ENCODE assay signal across 17 cellular contexts in the genomic region with DNA sequence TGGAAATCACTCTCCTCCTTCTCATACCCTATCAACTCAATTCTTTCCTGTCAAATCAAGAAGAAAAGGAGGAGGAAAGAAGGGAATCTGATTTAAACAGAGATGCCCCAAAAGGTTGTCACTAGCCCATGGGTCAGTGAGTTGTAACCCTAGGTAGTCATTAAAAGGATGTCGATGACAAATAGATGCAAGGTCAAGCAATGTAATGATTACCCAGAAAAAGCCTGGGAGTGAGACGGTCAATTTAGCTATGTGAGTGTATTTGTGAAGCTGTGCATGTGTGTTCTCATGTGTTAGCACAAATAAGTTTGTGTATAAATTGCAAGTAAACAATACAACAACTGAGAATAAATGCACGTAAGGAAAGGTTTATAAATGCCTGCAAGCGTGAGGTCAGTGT.
DNase-seq lines count a peak whose midpoint lies in the region; FAIRE-seq and TF ChIP-seq lines count a peak whose summit lies in the region.
"Had no signal": no experiment of that assay in that cellular context is flagged by ENCODE, and none has a peak within 500 bp of the region (broad histone marks: within the 10 kb centered on the region; RNA-seq: fewer than 3 reads in every experiment).

No MANE protein-coding gene starts in this region.

- H3K9me3 ChIP-seq in Karpas-422 (ENCODE audit: low read length) = peaks cover 13% of the 10 kb centered on the region; the same call in 1 of the 2 replicates
- H3K9me3 ChIP-seq: HAP-1 had no signal

- no peaks in the 10 kb centered on the region for H3K36me3 ChIP-seq in Karpas-422 (ENCODE audit: insufficient read depth, low read length)
- H3K36me3 ChIP-seq: HAP-1 had no signal

- H2AFZ ChIP-seq in Karpas-422 (ENCODE audit: low read length) = no peak overlapping the region

- H3K27me3 ChIP-seq in Karpas-422 (ENCODE audit: low read length) = no peaks in the 10 kb centered on the region

- no peak overlapping the region for H3K4me2 ChIP-seq in Karpas-422 (ENCODE audit: low read depth, low read length, poor library complexity, severe bottlenecking)

- H3K27ac ChIP-seq in Karpas-422 (ENCODE audit: low read length) = no peak overlapping the region
- H3K27ac ChIP-seq in coronary artery = no peak overlapping the region

- H3K4me1 ChIP-seq in Karpas-422 (ENCODE audit: low read length) = no peaks in the 10 kb centered on the region

- no peak for TF ChIP-seq CTCF in coronary artery (IDR thresholded peaks at IDR 0.05)

- no peak for DNase-seq in HTR-8/SVneo (ENCODE audit: insufficient read length, low spot score)
- DNase-seq in RCC 7860 (ENCODE audit: low spot score) = no peak
- DNase-seq in kidney tubule cell (ENCODE audit: low spot score) = peak; percentile 53
- DNase-seq in Karpas-422 = no peak
- no peak for DNase-seq in activated CD4-positive, alpha-beta T cell treated with anti-CD3 and anti-CD28 coated beads, Interleukin-2, amount 10 ng/mL, durations not matched to agents 7 days and 5 days
- no peak for DNase-seq in coronary artery (ENCODE audit: low spot score)
- DNase-seq: C1 segment of cervical spinal cord; CD4-positive, alpha-beta memory T cell; COR-L47; DMS153; DND-41; GOT3; HFFc6 had no signal

- no peaks in the 10 kb centered on the region for H3K9me2 ChIP-seq in Karpas-422 (replicated peaks; ENCODE audit: insufficient read depth, low read length)

- no peaks in the 10 kb centered on the region for H3K4me1 Mint-ChIP-seq in activated CD4-positive, alpha-beta T cell treated with anti-CD3 and anti-CD28 coated beads, Interleukin-2, amount 10 ng/mL, durations not matched to agents 7 days and 5 days
- H3K4me1 Mint-ChIP-seq: CD4-positive, alpha-beta memory T cell had no signal

- H3K4me3 Mint-ChIP-seq in activated CD4-positive, alpha-beta T cell treated with anti-CD3 and anti-CD28 coated beads, Interleukin-2, amount 10 ng/mL, durations not matched to agents 7 days and 5 days = no peak overlapping the region
- H3K4me3 Mint-ChIP-seq: CD4-positive, alpha-beta memory T cell; HFFc6 had no signal

- no peaks in the 10 kb centered on the region for H3K27me3 Mint-ChIP-seq in activated CD4-positive, alpha-beta T cell treated with anti-CD3 and anti-CD28 coated beads, Interleukin-2, amount 10 ng/mL, durations not matched to agents 7 days and 5 days
- H3K27me3 Mint-ChIP-seq: CD4-positive, alpha-beta memory T cell had no signal

- H4K20me1 ChIP-seq in Karpas-422 (ENCODE audit: insufficient read depth, low read depth, low read length) = no peaks in the 10 kb centered on the region

- no peaks in the 10 kb centered on the region for H3K79me2 ChIP-seq in Karpas-422 (ENCODE audit: low read length)

- no peaks in the 10 kb centered on the region for H3K9me3 Mint-ChIP-seq in activated CD4-positive, alpha-beta T cell treated with anti-CD3 and anti-CD28 coated beads, Interleukin-2, amount 10 ng/mL, durations not matched to agents 7 days and 5 days

- CTCF ChIA-PET in activated CD4-positive, alpha-beta T cell treated with anti-CD3 and anti-CD28 coated beads, Interleukin-2, amount 10 ng/mL, durations not matched to agents 7 days and 5 days (lab: Charles Lee) = no interaction called here

- POLR2A ChIA-PET in activated CD4-positive, alpha-beta T cell treated with anti-CD3 and anti-CD28 coated beads, Interleukin-2, amount 10 ng/mL, durations not matched to agents 7 days and 5 days (lab: Charles Lee) = no interaction called here

- no peak overlapping the region for H3K9ac ChIP-seq in Karpas-422 (ENCODE audit: low read length)

- FAIRE-seq in HTR-8/SVneo (lab: Jason Lieb, UNC) (peak; percentile 92), RCC 7860 (lab: Jason Lieb, UNC) (peak; percentile 70)
- FAIRE-seq: G401.6, GM12892, H54 had no signal

- H3K36me3 Mint-ChIP-seq in activated CD4-positive, alpha-beta T cell treated with anti-CD3 and anti-CD28 coated beads, Interleukin-2, amount 10 ng/mL, durations not matched to agents 7 days and 5 days (ENCODE audit: low read depth) = no peaks in the 10 kb centered on the region
- H3K36me3 Mint-ChIP-seq: CD4-positive, alpha-beta memory T cell had no signal

- no peak overlapping the region for H3K4me3 ChIP-seq in Karpas-422 (ENCODE audit: low read length)
- H3K4me3 ChIP-seq in coronary artery = no peak overlapping the region
- H3K4me3 ChIP-seq: HAP-1 had no signal

- no peak overlapping the region for H3K27ac Mint-ChIP-seq in activated CD4-positive, alpha-beta T cell treated with anti-CD3 and anti-CD28 coated beads, Interleukin-2, amount 10 ng/mL, durations not matched to agents 7 days and 5 days
- H3K27ac Mint-ChIP-seq: CD4-positive, alpha-beta memory T cell; HFFc6 had no signal
